Comparison of ENCODE assay signal across 1 cellular context in the genomic region with DNA sequence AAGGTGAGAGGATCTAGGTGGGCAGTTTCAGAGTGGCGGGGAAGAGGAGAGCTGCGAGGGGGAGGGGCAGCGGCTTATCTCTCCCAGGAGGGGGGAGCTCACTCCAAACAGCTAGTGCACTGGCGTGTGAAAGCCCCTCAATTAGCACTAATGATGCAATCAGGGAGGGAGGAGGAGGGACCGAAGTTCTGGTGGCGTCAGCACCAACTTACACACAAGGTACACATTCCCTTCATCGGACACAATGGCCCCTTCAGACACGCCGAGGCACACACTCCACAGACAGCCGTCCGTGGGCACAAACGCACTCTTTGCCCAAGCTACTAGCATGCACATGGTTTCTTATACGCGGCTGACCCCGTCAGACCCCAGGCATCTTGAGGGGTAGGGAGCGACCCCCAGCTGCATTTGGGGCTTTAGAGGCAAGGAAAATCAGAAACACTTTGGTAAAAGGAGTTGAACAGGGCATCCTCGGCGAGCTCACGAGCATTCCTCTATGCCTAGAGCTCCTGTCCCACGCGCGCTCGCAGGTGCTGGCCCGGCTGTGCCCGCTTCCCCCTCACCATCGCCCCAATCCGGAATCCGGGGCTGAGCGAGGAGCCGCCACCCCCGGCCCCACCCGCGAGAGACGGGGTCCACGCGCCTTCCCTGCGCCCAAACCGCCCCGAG.
TF ChIP-seq lines count a peak whose summit lies in the region.

No MANE protein-coding gene starts in this region.

TF ChIP-seq in HepG2, 621 proteins besides CTCF, POLR2A, EP300 and RAD21 (continued from another document and continues in another):
- TF ChIP-seq MNT (IDR thresholded peaks at IDR 0.05): no peak
- 0 out of 2 replicates have a peak, but pooled peaks have one; percentile 61 for TF ChIP-seq ZMYM2 (CRISPR knock-in tag; IDR thresholded peaks at IDR 0.05)
- no peak for TF ChIP-seq PHF8 (CRISPR knock-in tag; IDR thresholded peaks at IDR 0.05)
- TF ChIP-seq ZNF296 (CRISPR knock-in tag; conservative IDR thresholded peaks at IDR 0.05): no peak; the same call in 1 of the 2 replicates
- no peak; the same call in 1 of the 2 replicates for TF ChIP-seq MXD1 (CRISPR knock-in tag; IDR thresholded peaks at IDR 0.05)
- TF ChIP-seq HMG20A (CRISPR knock-in tag; IDR thresholded peaks at IDR 0.05; ENCODE audit: borderline replicate concordance): peak; percentile 60; the same call in 1 of the 2 replicates
- no peak for TF ChIP-seq JARID2 (CRISPR knock-in tag; IDR thresholded peaks at IDR 0.05; ENCODE audit: insufficient replicate concordance)
- no peak for TF ChIP-seq MYNN (CRISPR knock-in tag; IDR thresholded peaks at IDR 0.05; ENCODE audit: low read depth)
- no peak for TF ChIP-seq FOXP1 (IDR thresholded peaks at IDR 0.05)
- TF ChIP-seq FOXP1 (CRISPR knock-in tag; IDR thresholded peaks at IDR 0.05): peak; percentile 35; the same call in 1 of the 2 replicates
- no peak for TF ChIP-seq ZNF790 (CRISPR knock-in tag; IDR thresholded peaks at IDR 0.05; ENCODE audit: borderline replicate concordance)
- TF ChIP-seq ZNF678 (CRISPR knock-in tag; IDR thresholded peaks at IDR 0.05): no peak
- TF ChIP-seq CREM (IDR thresholded peaks at IDR 0.05): peak; percentile 59; the same call in 1 of the 2 replicates
- no peak for TF ChIP-seq CREM (CRISPR knock-in tag; IDR thresholded peaks at IDR 0.05)
- peak; percentile 88 for TF ChIP-seq GATAD2A (CRISPR knock-in tag; IDR thresholded peaks at IDR 0.05)
- no peak; the same call in 1 of the 2 replicates for TF ChIP-seq POGK (CRISPR knock-in tag; conservative IDR thresholded peaks at IDR 0.05)
- TF ChIP-seq NCOA1 (CRISPR knock-in tag; IDR thresholded peaks at IDR 0.05): 0 out of 2 replicates have a peak, but pooled peaks have one; percentile 56
- no peak for TF ChIP-seq PHF21A (CRISPR knock-in tag; IDR thresholded peaks at IDR 0.05)
- no peak for TF ChIP-seq RAD51 (IDR thresholded peaks at IDR 0.05; ENCODE audit: borderline replicate concordance)
- TF ChIP-seq, protein P1, sequence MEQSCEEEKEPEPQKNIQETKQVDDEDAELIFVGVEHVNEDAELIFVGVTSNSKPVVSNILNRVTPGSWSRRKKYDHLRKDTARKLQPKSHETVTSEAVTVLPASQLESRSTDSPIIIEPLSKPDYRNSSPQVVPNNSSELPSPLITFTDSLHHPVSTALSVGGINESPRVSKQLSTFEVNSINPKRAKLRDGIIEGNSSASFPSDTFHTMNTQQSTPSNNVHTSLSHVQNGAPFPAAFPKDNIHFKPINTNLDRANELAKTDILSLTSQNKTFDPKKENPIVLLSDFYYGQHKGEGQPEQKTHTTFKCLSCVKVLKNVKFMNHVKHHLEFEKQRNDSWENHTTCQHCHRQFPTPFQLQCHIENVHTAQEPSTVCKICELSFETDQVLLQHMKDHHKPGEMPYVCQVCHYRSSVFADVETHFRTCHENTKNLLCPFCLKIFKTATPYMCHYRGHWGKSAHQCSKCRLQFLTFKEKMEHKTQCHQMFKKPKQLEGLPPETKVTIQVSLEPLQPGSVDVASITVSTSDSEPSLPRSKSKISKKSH (CRISPR knock-in tag; IDR thresholded peaks at IDR 0.05; ENCODE audit: borderline replicate concordance): no peak
- no peak for TF ChIP-seq NPAS2 (CRISPR knock-in tag; IDR thresholded peaks at IDR 0.05; ENCODE audit: borderline replicate concordance)
- TF ChIP-seq ELF3 (CRISPR knock-in tag; IDR thresholded peaks at IDR 0.05): no peak
- TF ChIP-seq MAFK (conservative IDR thresholded peaks at IDR 0.05 in 1 of 2, IDR thresholded peaks at IDR 0.05 in 1 of 2; ENCODE audit: low read length in 2 of 2): no peak
- TF ChIP-seq ZNF180 (CRISPR knock-in tag; IDR thresholded peaks at IDR 0.05; ENCODE audit: borderline replicate concordance, low read depth): no peak
- TF ChIP-seq ZNF558 (CRISPR knock-in tag; IDR thresholded peaks at IDR 0.05; ENCODE audit: borderline replicate concordance): no peak
- TF ChIP-seq, protein P2, sequence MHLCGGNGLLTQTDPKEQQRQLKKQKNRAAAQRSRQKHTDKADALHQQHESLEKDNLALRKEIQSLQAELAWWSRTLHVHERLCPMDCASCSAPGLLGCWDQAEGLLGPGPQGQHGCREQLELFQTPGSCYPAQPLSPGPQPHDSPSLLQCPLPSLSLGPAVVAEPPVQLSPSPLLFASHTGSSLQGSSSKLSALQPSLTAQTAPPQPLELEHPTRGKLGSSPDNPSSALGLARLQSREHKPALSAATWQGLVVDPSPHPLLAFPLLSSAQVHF (CRISPR knock-in tag; IDR thresholded peaks at IDR 0.05): no peak
- TF ChIP-seq YY1 (IDR thresholded peaks at IDR 0.05; ENCODE audit: insufficient read depth, insufficient replicate concordance, low read depth, low read length): peak; percentile 13
- no peak for TF ChIP-seq ZNF224 (CRISPR knock-in tag; IDR thresholded peaks at IDR 0.05)
- TF ChIP-seq TRIM22 (IDR thresholded peaks at IDR 0.05): no peak
- TF ChIP-seq TBL1XR1 (IDR thresholded peaks at IDR 0.05; ENCODE audit: borderline replicate concordance, low read length, partially characterized antibody): no peak
- TF ChIP-seq TEAD3 (CRISPR knock-in tag; optimal IDR thresholded peaks at IDR 0.05; ENCODE audit: borderline replicate concordance): peak; percentile 59
- 0 out of 2 replicates have a peak, but pooled peaks have one; percentile 18 for TF ChIP-seq ZBTB25 (CRISPR knock-in tag; IDR thresholded peaks at IDR 0.05)
- no peak for TF ChIP-seq SPEN (CRISPR knock-in tag; IDR thresholded peaks at IDR 0.05; ENCODE audit: low read depth)
- peak; percentile 38; the same call in 1 of the 2 replicates for TF ChIP-seq ZZZ3 (CRISPR knock-in tag; IDR thresholded peaks at IDR 0.05; ENCODE audit: borderline replicate concordance)
- TF ChIP-seq, protein P3, sequence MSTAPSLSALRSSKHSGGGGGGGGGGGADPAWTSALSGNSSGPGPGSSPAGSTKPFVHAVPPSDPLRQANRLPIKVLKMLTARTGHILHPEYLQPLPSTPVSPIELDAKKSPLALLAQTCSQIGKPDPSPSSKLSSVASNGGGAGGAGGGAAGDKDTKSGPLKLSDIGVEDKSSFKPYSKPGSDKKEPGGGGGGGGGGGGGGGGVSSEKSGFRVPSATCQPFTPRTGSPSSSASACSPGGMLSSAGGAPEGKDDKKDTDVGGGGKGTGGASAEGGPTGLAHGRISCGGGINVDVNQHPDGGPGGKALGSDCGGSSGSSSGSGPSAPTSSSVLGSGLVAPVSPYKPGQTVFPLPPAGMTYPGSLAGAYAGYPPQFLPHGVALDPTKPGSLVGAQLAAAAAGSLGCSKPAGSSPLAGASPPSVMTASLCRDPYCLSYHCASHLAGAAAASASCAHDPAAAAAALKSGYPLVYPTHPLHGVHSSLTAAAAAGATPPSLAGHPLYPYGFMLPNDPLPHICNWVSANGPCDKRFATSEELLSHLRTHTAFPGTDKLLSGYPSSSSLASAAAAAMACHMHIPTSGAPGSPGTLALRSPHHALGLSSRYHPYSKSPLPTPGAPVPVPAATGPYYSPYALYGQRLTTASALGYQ (CRISPR knock-in tag; IDR thresholded peaks at IDR 0.05): no peak
- TF ChIP-seq, protein P4, sequence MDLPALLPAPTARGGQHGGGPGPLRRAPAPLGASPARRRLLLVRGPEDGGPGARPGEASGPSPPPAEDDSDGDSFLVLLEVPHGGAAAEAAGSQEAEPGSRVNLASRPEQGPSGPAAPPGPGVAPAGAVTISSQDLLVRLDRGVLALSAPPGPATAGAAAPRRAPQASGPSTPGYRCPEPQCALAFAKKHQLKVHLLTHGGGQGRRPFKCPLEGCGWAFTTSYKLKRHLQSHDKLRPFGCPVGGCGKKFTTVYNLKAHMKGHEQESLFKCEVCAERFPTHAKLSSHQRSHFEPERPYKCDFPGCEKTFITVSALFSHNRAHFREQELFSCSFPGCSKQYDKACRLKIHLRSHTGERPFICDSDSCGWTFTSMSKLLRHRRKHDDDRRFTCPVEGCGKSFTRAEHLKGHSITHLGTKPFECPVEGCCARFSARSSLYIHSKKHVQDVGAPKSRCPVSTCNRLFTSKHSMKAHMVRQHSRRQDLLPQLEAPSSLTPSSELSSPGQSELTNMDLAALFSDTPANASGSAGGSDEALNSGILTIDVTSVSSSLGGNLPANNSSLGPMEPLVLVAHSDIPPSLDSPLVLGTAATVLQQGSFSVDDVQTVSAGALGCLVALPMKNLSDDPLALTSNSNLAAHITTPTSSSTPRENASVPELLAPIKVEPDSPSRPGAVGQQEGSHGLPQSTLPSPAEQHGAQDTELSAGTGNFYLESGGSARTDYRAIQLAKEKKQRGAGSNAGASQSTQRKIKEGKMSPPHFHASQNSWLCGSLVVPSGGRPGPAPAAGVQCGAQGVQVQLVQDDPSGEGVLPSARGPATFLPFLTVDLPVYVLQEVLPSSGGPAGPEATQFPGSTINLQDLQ (CRISPR knock-in tag; IDR thresholded peaks at IDR 0.05): no peak; the same call in 1 of the 2 replicates
- TF ChIP-seq ZKSCAN8 (CRISPR knock-in tag; IDR thresholded peaks at IDR 0.05; ENCODE audit: borderline replicate concordance): no peak; the same call in 1 of the 2 replicates
- TF ChIP-seq NFYC (CRISPR knock-in tag; IDR thresholded peaks at IDR 0.05): no peak; the same call in 1 of the 2 replicates
- no peak for TF ChIP-seq KLF9 (CRISPR knock-in tag; IDR thresholded peaks at IDR 0.05; ENCODE audit: low read depth)
- TF ChIP-seq PAWR (CRISPR knock-in tag; IDR thresholded peaks at IDR 0.05; ENCODE audit: borderline replicate concordance): no peak
